ENCODE assay signal across 1 cellular context in the genomic region with DNA sequence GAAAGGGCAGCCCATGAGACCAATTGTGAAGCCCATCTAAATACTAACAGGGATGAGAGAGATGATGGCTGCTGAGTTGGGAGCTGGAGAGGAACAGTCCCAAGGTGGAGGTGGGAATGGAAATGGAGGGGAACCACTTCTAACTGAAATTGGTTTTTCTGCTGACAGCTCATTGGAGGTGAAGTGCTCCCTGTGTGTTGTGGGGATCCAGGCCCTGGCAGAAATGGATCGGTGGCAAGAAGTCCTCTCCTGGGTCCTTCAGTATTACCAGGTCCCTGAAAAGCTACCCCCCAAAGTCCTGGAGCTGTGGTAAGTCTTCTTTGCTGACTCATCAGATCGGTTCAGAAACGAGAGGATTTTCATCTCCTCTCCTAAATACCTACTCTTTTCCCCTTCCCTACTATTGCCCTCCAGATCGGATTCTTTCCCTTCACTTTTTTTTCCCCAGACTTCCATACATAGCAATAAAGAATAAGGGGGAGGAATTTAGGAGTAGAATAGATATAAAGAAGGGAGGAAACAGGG.
TF ChIP-seq lines count a peak whose summit lies in the region.

No MANE protein-coding gene starts in this region.

TF ChIP-seq in WTC11, 78 proteins besides CTCF, POLR2A, EP300 and RAD21 (continued from another document):
- TF ChIP-seq, protein P1, sequence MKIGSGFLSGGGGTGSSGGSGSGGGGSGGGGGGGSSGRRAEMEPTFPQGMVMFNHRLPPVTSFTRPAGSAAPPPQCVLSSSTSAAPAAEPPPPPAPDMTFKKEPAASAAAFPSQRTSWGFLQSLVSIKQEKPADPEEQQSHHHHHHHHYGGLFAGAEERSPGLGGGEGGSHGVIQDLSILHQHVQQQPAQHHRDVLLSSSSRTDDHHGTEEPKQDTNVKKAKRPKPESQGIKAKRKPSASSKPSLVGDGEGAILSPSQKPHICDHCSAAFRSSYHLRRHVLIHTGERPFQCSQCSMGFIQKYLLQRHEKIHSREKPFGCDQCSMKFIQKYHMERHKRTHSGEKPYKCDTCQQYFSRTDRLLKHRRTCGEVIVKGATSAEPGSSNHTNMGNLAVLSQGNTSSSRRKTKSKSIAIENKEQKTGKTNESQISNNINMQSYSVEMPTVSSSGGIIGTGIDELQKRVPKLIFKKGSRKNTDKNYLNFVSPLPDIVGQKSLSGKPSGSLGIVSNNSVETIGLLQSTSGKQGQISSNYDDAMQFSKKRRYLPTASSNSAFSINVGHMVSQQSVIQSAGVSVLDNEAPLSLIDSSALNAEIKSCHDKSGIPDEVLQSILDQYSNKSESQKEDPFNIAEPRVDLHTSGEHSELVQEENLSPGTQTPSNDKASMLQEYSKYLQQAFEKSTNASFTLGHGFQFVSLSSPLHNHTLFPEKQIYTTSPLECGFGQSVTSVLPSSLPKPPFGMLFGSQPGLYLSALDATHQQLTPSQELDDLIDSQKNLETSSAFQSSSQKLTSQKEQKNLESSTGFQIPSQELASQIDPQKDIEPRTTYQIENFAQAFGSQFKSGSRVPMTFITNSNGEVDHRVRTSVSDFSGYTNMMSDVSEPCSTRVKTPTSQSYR (CRISPR knock-in tag; IDR thresholded peaks at IDR 0.05) = no peak
- no peak for TF ChIP-seq ZNF671 (CRISPR knock-in tag; IDR thresholded peaks at IDR 0.05)
- no peak for TF ChIP-seq IRF2 (CRISPR knock-in tag; IDR thresholded peaks at IDR 0.05; ENCODE audit: borderline replicate concordance, low read depth)
- TF ChIP-seq EMX1 (CRISPR knock-in tag; IDR thresholded peaks at IDR 0.05) = no peak
- TF ChIP-seq, protein P2, sequence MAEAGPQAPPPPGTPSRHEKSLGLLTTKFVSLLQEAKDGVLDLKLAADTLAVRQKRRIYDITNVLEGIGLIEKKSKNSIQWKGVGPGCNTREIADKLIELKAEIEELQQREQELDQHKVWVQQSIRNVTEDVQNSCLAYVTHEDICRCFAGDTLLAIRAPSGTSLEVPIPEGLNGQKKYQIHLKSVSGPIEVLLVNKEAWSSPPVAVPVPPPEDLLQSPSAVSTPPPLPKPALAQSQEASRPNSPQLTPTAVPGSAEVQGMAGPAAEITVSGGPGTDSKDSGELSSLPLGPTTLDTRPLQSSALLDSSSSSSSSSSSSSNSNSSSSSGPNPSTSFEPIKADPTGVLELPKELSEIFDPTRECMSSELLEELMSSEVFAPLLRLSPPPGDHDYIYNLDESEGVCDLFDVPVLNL (CRISPR knock-in tag; IDR thresholded peaks at IDR 0.05; ENCODE audit: borderline replicate concordance, low read depth) = no peak
- TF ChIP-seq HMGA2 (CRISPR knock-in tag; IDR thresholded peaks at IDR 0.05) = no peak
- TF ChIP-seq, protein P3, sequence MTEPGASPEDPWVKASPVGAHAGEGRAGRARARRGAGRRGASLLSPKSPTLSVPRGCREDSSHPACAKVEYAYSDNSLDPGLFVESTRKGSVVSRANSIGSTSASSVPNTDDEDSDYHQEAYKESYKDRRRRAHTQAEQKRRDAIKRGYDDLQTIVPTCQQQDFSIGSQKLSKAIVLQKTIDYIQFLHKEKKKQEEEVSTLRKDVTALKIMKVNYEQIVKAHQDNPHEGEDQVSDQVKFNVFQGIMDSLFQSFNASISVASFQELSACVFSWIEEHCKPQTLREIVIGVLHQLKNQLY (CRISPR knock-in tag; IDR thresholded peaks at IDR 0.05) = no peak
TF ChIP-seq in WTC11: peak in this region for 0.
